In genomic region chr6:44203955-44204354, GRCh38 we compare ENCODE assay signal across 1 cellular context.
TF ChIP-seq lines count a peak whose summit lies in the region.

No MANE protein-coding gene starts in this region.

TF ChIP-seq in K562, 482 proteins besides CTCF, POLR2A, EP300 and RAD21 (continued from another document and continues in another):
- no peak for TF ChIP-seq ZNF212 (CRISPR knock-in tag; IDR thresholded peaks at IDR 0.05)
- no peak for TF ChIP-seq TCF15 (CRISPR knock-in tag; IDR thresholded peaks at IDR 0.05)
- TF ChIP-seq ZEB2 (IDR thresholded peaks at IDR 0.05): peak; percentile 93
- peak; percentile 62; the same call in 1 of the 2 replicates for TF ChIP-seq NCOA1 (IDR thresholded peaks at IDR 0.05; ENCODE audit: low read depth)
- TF ChIP-seq CC2D1A (IDR thresholded peaks at IDR 0.05): no peak
- TF ChIP-seq GTF2E2 (tag; IDR thresholded peaks at IDR 0.05): no peak
- 0 out of 2 replicates have a peak, but pooled peaks have one; percentile 41 for TF ChIP-seq ETV5 (CRISPR knock-in tag; IDR thresholded peaks at IDR 0.05; ENCODE audit: low read depth)
- TF ChIP-seq NR2C1 (IDR thresholded peaks at IDR 0.05): peak; percentile 26; the same call in 1 of the 2 replicates
- TF ChIP-seq NR2C1 (tag; IDR thresholded peaks at IDR 0.05): no peak
- TF ChIP-seq U2AF2 (optimal IDR thresholded peaks at IDR 0.05; ENCODE audit: low read depth, low read length): no peak
- TF ChIP-seq NFYB (IDR thresholded peaks at IDR 0.05; ENCODE audit: extremely low read depth, insufficient read length): no peak
- TF ChIP-seq ZNF584 (CRISPR knock-in tag; IDR thresholded peaks at IDR 0.05; ENCODE audit: low read depth): no peak
- TF ChIP-seq TFE3 (CRISPR knock-in tag; IDR thresholded peaks at IDR 0.05): no peak
- TF ChIP-seq SMARCA4 (IDR thresholded peaks at IDR 0.05): peak; percentile 91
- TF ChIP-seq BRF2 (IDR thresholded peaks at IDR 0.05; ENCODE audit: borderline replicate concordance, insufficient read depth, insufficient read length): no peak
- TF ChIP-seq HDAC8 (tag; IDR thresholded peaks at IDR 0.05): no peak
- no peak for TF ChIP-seq JUNB (CRISPR knock-in tag; conservative IDR thresholded peaks at IDR 0.05)
- TF ChIP-seq KAT2B (IDR thresholded peaks at IDR 0.05; ENCODE audit: low read depth, low read length): no peak
- TF ChIP-seq E2F3 (CRISPR knock-in tag; IDR thresholded peaks at IDR 0.05): no peak
- TF ChIP-seq TRIM24 (IDR thresholded peaks at IDR 0.05): peak; percentile 30 to 33; a peak in 2 of 4 replicates
- TF ChIP-seq CXXC5 (CRISPR knock-in tag; IDR thresholded peaks at IDR 0.05): peak; percentile 41
- no peak for TF ChIP-seq TEAD2 (tag; IDR thresholded peaks at IDR 0.05)
- TF ChIP-seq GTF3C2 (IDR thresholded peaks at IDR 0.05; ENCODE audit: borderline replicate concordance, extremely low read depth, insufficient read length): no peak
- no peak for TF ChIP-seq KHSRP (IDR thresholded peaks at IDR 0.05)
- TF ChIP-seq ZNF239 (CRISPR knock-in tag; IDR thresholded peaks at IDR 0.05): no peak
- no peak for TF ChIP-seq ZNF445 (CRISPR knock-in tag; IDR thresholded peaks at IDR 0.05; ENCODE audit: low read depth)
- TF ChIP-seq HDAC2 (IDR thresholded peaks at IDR 0.05): peak; percentile 27; the same call in 1 of the 2 replicates
- 0 out of 2 replicates have a peak, but pooled peaks have one; percentile 18 for TF ChIP-seq MAFG (tag; conservative IDR thresholded peaks at IDR 0.05)
- no peak for TF ChIP-seq ZNF408 (CRISPR knock-in tag; IDR thresholded peaks at IDR 0.05; ENCODE audit: low read depth)
- no peak for TF ChIP-seq ZNF282 (CRISPR knock-in tag; IDR thresholded peaks at IDR 0.05)
- no peak for TF ChIP-seq RERE (CRISPR knock-in tag; IDR thresholded peaks at IDR 0.05; ENCODE audit: borderline replicate concordance)
- no peak for TF ChIP-seq GABPB2 (CRISPR knock-in tag; conservative IDR thresholded peaks at IDR 0.05)
- no peak for TF ChIP-seq MECOM (CRISPR knock-in tag; IDR thresholded peaks at IDR 0.05)
- no peak for TF ChIP-seq IRF1 (CRISPR knock-in tag; IDR thresholded peaks at IDR 0.05; ENCODE audit: borderline replicate concordance)
- TF ChIP-seq MBD1 (CRISPR knock-in tag; IDR thresholded peaks at IDR 0.05): no peak
- TF ChIP-seq ZNF780A (CRISPR knock-in tag; IDR thresholded peaks at IDR 0.05): no peak
- TF ChIP-seq CCNT2 (IDR thresholded peaks at IDR 0.05; ENCODE audit: borderline replicate concordance, extremely low read depth, insufficient read length, low read depth, low read length): no peak
- TF ChIP-seq ZNF197 (CRISPR knock-in tag; IDR thresholded peaks at IDR 0.05; ENCODE audit: low read depth): no peak
- TF ChIP-seq CREB3 (tag; conservative IDR thresholded peaks at IDR 0.05; ENCODE audit: low read depth): no peak
- TF ChIP-seq MYNN (IDR thresholded peaks at IDR 0.05): no peak
- TF ChIP-seq MYNN (CRISPR knock-in tag; IDR thresholded peaks at IDR 0.05): no peak
- TF ChIP-seq ETV6 (IDR thresholded peaks at IDR 0.05; ENCODE audit: borderline replicate concordance in 1 of 2, low read depth in 2 of 2, low read length in 1 of 2): no peak
- no peak for TF ChIP-seq ETV6 (CRISPR knock-in tag; IDR thresholded peaks at IDR 0.05; ENCODE audit: borderline replicate concordance)
- no peak for TF ChIP-seq XRCC5 (IDR thresholded peaks at IDR 0.05; ENCODE audit: low read depth, low read length)
- no peak for TF ChIP-seq E4F1 (CRISPR knock-in tag; IDR thresholded peaks at IDR 0.05; ENCODE audit: borderline replicate concordance)
- TF ChIP-seq RNF219 (CRISPR knock-in tag; IDR thresholded peaks at IDR 0.05): no peak
- no peak for TF ChIP-seq CHD4 (IDR thresholded peaks at IDR 0.05; ENCODE audit: insufficient read depth, insufficient replicate concordance, low read depth, low read length, poor library complexity, severe bottlenecking)
- TF ChIP-seq BRD4 (IDR thresholded peaks at IDR 0.05): no peak
